In the genomic region with DNA sequence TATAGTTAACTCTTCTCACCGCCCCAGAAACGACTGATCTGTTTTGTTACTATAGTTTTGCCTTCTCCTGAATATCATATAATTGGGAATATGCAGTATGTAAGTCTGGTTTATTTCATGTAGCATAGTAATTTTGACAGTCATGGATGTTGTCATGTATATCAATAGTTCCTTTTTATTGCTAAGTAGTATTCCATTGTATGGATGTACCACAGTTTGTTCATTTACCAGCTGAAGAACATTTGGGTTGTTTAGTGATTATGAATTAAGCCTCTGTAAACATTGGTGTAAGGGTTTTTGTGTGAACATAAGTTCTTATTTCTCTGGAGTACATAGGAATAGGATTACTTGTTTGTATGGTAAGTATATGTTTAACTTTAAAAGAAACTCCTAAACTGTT, we compare ENCODE assay signal across 4 cellular contexts.
TF ChIP-seq lines count a peak whose summit lies in the region.

No MANE protein-coding gene starts in this region.

TF ChIP-seq in SK-N-SH treated with all-trans-retinoic acid at 6 μM for 48 hours, 23 proteins besides CTCF, POLR2A, EP300 and RAD21:
- TF ChIP-seq, protein P1, sequence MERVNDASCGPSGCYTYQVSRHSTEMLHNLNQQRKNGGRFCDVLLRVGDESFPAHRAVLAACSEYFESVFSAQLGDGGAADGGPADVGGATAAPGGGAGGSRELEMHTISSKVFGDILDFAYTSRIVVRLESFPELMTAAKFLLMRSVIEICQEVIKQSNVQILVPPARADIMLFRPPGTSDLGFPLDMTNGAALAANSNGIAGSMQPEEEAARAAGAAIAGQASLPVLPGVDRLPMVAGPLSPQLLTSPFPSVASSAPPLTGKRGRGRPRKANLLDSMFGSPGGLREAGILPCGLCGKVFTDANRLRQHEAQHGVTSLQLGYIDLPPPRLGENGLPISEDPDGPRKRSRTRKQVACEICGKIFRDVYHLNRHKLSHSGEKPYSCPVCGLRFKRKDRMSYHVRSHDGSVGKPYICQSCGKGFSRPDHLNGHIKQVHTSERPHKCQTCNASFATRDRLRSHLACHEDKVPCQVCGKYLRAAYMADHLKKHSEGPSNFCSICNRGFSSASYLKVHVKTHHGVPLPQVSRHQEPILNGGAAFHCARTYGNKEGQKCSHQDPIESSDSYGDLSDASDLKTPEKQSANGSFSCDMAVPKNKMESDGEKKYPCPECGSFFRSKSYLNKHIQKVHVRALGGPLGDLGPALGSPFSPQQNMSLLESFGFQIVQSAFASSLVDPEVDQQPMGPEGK (CRISPR knock-in tag; IDR thresholded peaks at IDR 0.05; ENCODE audit: borderline replicate concordance): no peak
- TF ChIP-seq PPARA (CRISPR knock-in tag; IDR thresholded peaks at IDR 0.05; ENCODE audit: borderline replicate concordance) (no peak), TOX (CRISPR knock-in tag; IDR thresholded peaks at IDR 0.05; ENCODE audit: borderline replicate concordance) (no peak), ZC3H10 (CRISPR knock-in tag; IDR thresholded peaks at IDR 0.05) (no peak), ZNF8 (CRISPR knock-in tag; IDR thresholded peaks at IDR 0.05) (peak; percentile 89)
- TF ChIP-seq, protein P2, sequence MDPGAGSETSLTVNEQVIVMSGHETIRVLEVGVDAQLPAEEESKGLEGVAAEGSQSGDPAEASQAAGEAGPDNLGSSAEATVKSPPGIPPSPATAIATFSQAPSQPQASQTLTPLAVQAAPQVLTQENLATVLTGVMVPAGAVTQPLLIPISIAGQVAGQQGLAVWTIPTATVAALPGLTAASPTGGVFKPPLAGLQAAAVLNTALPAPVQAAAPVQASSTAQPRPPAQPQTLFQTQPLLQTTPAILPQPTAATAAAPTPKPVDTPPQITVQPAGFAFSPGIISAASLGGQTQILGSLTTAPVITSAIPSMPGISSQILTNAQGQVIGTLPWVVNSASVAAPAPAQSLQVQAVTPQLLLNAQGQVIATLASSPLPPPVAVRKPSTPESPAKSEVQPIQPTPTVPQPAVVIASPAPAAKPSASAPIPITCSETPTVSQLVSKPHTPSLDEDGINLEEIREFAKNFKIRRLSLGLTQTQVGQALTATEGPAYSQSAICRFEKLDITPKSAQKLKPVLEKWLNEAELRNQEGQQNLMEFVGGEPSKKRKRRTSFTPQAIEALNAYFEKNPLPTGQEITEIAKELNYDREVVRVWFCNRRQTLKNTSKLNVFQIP (CRISPR knock-in tag; IDR thresholded peaks at IDR 0.05; ENCODE audit: borderline replicate concordance, low read depth): no peak

TF ChIP-seq in SK-N-SH, 30 proteins besides CTCF, POLR2A, EP300 and RAD21:
- TF ChIP-seq YY1 (IDR thresholded peaks at IDR 0.05; ENCODE audit: low read depth): no peak
- TF ChIP-seq, protein P3, sequence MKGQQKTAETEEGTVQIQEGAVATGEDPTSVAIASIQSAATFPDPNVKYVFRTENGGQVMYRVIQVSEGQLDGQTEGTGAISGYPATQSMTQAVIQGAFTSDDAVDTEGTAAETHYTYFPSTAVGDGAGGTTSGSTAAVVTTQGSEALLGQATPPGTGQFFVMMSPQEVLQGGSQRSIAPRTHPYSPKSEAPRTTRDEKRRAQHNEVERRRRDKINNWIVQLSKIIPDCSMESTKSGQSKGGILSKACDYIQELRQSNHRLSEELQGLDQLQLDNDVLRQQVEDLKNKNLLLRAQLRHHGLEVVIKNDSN (IDR thresholded peaks at IDR 0.05; ENCODE audit: borderline replicate concordance, low read depth): no peak

TF ChIP-seq in HEK293, 187 proteins besides CTCF, POLR2A, EP300 and RAD21:
- TF ChIP-seq ZNF146 (tag by site-specific recombination; IDR thresholded peaks at IDR 0.05) (peak; percentile 66; the same call in 1 of the 2 replicates), ZNF560 (tag by site-specific recombination; IDR thresholded peaks at IDR 0.05; ENCODE audit: borderline replicate concordance) (no peak), ZNF561 (tag by site-specific recombination; IDR thresholded peaks at IDR 0.05; ENCODE audit: borderline replicate concordance) (no peak)
- TF ChIP-seq, protein P4, sequence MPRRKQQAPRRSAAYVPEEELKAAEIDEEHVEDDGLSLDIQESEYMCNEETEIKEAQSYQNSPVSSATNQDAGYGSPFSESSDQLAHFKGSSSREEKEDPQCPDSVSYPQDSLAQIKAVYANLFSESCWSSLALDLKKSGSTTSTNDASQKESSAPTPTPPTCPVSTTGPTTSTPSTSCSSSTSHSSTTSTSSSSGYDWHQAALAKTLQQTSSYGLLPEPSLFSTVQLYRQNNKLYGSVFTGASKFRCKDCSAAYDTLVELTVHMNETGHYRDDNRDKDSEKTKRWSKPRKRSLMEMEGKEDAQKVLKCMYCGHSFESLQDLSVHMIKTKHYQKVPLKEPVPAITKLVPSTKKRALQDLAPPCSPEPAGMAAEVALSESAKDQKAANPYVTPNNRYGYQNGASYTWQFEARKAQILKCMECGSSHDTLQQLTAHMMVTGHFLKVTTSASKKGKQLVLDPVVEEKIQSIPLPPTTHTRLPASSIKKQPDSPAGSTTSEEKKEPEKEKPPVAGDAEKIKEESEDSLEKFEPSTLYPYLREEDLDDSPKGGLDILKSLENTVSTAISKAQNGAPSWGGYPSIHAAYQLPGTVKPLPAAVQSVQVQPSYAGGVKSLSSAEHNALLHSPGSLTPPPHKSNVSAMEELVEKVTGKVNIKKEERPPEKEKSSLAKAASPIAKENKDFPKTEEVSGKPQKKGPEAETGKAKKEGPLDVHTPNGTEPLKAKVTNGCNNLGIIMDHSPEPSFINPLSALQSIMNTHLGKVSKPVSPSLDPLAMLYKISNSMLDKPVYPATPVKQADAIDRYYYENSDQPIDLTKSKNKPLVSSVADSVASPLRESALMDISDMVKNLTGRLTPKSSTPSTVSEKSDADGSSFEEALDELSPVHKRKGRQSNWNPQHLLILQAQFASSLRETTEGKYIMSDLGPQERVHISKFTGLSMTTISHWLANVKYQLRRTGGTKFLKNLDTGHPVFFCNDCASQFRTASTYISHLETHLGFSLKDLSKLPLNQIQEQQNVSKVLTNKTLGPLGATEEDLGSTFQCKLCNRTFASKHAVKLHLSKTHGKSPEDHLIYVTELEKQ (tag by site-specific recombination; IDR thresholded peaks at IDR 0.05; ENCODE audit: borderline replicate concordance): no peak
- TF ChIP-seq, protein P5, sequence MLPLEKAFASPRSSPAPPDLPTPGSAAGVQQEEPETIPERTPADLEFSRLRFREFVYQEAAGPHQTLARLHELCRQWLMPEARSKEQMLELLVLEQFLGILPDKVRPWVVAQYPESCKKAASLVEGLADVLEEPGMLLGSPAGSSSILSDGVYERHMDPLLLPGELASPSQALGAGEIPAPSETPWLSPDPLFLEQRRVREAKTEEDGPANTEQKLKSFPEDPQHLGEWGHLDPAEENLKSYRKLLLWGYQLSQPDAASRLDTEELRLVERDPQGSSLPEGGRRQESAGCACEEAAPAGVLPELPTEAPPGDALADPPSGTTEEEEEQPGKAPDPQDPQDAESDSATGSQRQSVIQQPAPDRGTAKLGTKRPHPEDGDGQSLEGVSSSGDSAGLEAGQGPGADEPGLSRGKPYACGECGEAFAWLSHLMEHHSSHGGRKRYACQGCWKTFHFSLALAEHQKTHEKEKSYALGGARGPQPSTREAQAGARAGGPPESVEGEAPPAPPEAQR (tag by site-specific recombination; IDR thresholded peaks at IDR 0.05): no peak

TF ChIP-seq in GM12878, 131 proteins besides CTCF, POLR2A, EP300 and RAD21:
- no peak for TF ChIP-seq NFXL1 (IDR thresholded peaks at IDR 0.05; ENCODE audit: borderline replicate concordance)
- no peak for TF ChIP-seq HDAC6 (IDR thresholded peaks at IDR 0.05; ENCODE audit: unreplicated experiment)
- no peak for TF ChIP-seq IRF4 (IDR thresholded peaks at IDR 0.05; ENCODE audit: low read depth, low read length)
- no peak for TF ChIP-seq GABPA (IDR thresholded peaks at IDR 0.05; ENCODE audit: low read depth)
- TF ChIP-seq ETV6 (conservative IDR thresholded peaks at IDR 0.05 in 1 of 2, IDR thresholded peaks at IDR 0.05 in 1 of 2; ENCODE audit: borderline replicate concordance in 1 of 2, low read depth in 1 of 2): no peak
- TF ChIP-seq, protein P6, sequence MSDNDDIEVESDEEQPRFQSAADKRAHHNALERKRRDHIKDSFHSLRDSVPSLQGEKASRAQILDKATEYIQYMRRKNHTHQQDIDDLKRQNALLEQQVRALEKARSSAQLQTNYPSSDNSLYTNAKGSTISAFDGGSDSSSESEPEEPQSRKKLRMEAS (IDR thresholded peaks at IDR 0.05; ENCODE audit: low read depth, low read length): no peak
- no peak for TF ChIP-seq BCL11A (IDR thresholded peaks at IDR 0.05; ENCODE audit: low read depth, low read length)
- TF ChIP-seq EED (IDR thresholded peaks at IDR 0.05; ENCODE audit: low read depth): no peak
- TF ChIP-seq ZNF217 (IDR thresholded peaks at IDR 0.05): no peak
- TF ChIP-seq, protein P7, sequence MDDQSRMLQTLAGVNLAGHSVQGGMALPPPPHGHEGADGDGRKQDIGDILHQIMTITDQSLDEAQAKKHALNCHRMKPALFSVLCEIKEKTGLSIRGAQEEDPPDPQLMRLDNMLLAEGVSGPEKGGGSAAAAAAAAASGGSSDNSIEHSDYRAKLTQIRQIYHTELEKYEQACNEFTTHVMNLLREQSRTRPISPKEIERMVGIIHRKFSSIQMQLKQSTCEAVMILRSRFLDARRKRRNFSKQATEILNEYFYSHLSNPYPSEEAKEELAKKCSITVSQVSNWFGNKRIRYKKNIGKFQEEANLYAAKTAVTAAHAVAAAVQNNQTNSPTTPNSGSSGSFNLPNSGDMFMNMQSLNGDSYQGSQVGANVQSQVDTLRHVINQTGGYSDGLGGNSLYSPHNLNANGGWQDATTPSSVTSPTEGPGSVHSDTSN (IDR thresholded peaks at IDR 0.05; ENCODE audit: insufficient replicate concordance, low read depth, low read length): no peak
- no peak for TF ChIP-seq ASH2L (IDR thresholded peaks at IDR 0.05; ENCODE audit: borderline replicate concordance, low read depth)
- no peak for TF ChIP-seq RAD51 (IDR thresholded peaks at IDR 0.05)
- TF ChIP-seq SPI1 (IDR thresholded peaks at IDR 0.05; ENCODE audit: borderline replicate concordance, insufficient read depth, low read depth, low read length): no peak
- TF ChIP-seq MEF2B (IDR thresholded peaks at IDR 0.05; ENCODE audit: partially characterized antibody, poor library complexity, severe bottlenecking): no peak
- TF ChIP-seq NFYA (IDR thresholded peaks at IDR 0.05; ENCODE audit: borderline replicate concordance, low read depth, low read length): no peak
- no peak for TF ChIP-seq MTA3 (IDR thresholded peaks at IDR 0.05; ENCODE audit: borderline replicate concordance, low read length)
- TF ChIP-seq, protein P8, sequence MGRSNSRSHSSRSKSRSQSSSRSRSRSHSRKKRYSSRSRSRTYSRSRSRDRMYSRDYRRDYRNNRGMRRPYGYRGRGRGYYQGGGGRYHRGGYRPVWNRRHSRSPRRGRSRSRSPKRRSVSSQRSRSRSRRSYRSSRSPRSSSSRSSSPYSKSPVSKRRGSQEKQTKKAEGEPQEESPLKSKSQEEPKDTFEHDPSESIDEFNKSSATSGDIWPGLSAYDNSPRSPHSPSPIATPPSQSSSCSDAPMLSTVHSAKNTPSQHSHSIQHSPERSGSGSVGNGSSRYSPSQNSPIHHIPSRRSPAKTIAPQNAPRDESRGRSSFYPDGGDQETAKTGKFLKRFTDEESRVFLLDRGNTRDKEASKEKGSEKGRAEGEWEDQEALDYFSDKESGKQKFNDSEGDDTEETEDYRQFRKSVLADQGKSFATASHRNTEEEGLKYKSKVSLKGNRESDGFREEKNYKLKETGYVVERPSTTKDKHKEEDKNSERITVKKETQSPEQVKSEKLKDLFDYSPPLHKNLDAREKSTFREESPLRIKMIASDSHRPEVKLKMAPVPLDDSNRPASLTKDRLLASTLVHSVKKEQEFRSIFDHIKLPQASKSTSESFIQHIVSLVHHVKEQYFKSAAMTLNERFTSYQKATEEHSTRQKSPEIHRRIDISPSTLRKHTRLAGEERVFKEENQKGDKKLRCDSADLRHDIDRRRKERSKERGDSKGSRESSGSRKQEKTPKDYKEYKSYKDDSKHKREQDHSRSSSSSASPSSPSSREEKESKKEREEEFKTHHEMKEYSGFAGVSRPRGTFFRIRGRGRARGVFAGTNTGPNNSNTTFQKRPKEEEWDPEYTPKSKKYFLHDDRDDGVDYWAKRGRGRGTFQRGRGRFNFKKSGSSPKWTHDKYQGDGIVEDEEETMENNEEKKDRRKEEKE (IDR thresholded peaks at IDR 0.05): no peak
